8 cellular contexts compared by ENCODE assay signal in genomic region chr17:3888343-3889171, GRCh38.
A peak's percentile ranks its signal among the peaks of the same experiment; 100 is the strongest.
DNase-seq lines count a peak whose midpoint lies in the region; ATAC-seq and TF ChIP-seq lines count a peak whose summit lies in the region.

No MANE protein-coding gene starts in this region.

- H3K4me1 Mint-ChIP-seq in nephron progenitor cell, result peaks cover 61% of the 10 kb centered on the region

- no peaks in the 10 kb centered on the region for H3K9me3 Mint-ChIP-seq in nephron progenitor cell

- H3K27me3 Mint-ChIP-seq in nephron progenitor cell (ENCODE audit: low read depth, poor library complexity), result peaks cover 29% of the 10 kb centered on the region

- H3K4me3 Mint-ChIP-seq in nephron progenitor cell, result no peak overlapping the region

- no peak for ATAC-seq in HG03135 (IDR thresholded peaks at IDR 0.05; ENCODE audit: unreplicated experiment)
- no peak for ATAC-seq in HG02623 (IDR thresholded peaks at IDR 0.05; ENCODE audit: unreplicated experiment)

- no peak for TF ChIP-seq CTCF in nephron progenitor cell (IDR thresholded peaks at IDR 0.05)

- DNase-seq in ELR (ENCODE audit: low read depth) (peak; percentile 96), NCI-H526 treated with DMSO at 0.1 percent for 48 hours (lab: John Stamatoyannopoulos, UW) (peak; percentile 35), epithelial cell of prostate (ENCODE audit: low read depth, low spot score) (peak; percentile 64), nephron progenitor cell (peak; percentile 71), GF-D8 (lab: John Stamatoyannopoulos, UW) (no peak), AML-193 (lab: John Stamatoyannopoulos, UW) (no peak)

- no peak overlapping the region for H3K27ac Mint-ChIP-seq in nephron progenitor cell

- H3K36me3 Mint-ChIP-seq in nephron progenitor cell (ENCODE audit: low read depth), result no peaks in the 10 kb centered on the region

- H3K27ac ChIP-seq in epithelial cell of prostate, result peak overlapping the region; percentile 78

Comparison
In these comparisons a context has a peak if more than half of its experiments do, and no peak if none do; other contexts are left out.
1. DNase-seq: peak in ELR (single experiment), NCI-H526 treated with DMSO at 0.1 percent for 48 hours (single experiment), epithelial cell of prostate (single experiment) and nephron progenitor cell (single experiment); none in GF-D8 (single experiment) and AML-193 (0 of 2).